Comparison of ENCODE assay signal across 10 cellular contexts in the genomic region with DNA sequence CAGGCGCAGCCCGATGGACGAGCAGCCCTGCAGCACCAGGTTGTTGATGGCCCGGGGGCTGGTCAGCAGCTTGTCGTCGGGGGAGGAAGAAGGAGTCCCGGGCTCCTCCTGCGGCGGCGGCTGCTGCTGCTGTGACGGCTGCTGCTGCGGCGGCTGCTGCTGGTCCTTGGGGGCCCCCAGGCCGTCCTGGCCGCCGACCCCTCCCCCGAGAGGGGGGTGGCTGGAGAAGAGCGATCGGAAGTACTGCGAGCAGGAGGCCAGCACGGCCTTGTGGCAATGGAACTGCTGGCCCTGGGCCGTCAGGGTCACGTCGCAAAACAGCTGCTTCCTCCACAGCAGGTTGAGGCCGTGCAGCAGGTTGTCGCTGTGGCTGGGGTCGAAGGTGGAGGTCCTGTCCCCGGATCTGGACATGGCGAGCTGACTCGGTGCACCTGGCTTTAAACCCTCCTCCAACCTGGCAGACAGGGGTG. TPM values are rescaled to one million over a fixed set of nuclear protein-coding genes. Genes with fewer than 3 reads are reported as not detected.
DNase-seq lines count a peak whose midpoint lies in the region; ATAC-seq lines count a peak whose summit lies in the region.
"Had no signal": no experiment of that assay in that cellular context is flagged by ENCODE, and none has a peak within 500 bp of the region (broad histone marks: within the 10 kb centered on the region; RNA-seq: fewer than 3 reads in every experiment).

No MANE protein-coding gene starts in this region.

- peak overlapping the region; percentile 83 for H2AK5ac ChIP-seq in neuronal stem cell (ENCODE audit: low read depth, low read length)

- H3K4me3 ChIP-seq in neuronal stem cell (ENCODE audit: low read length in 2 of 2), result peak overlapping the region; percentile 64 to 72

- no peak overlapping the region for H4K8ac ChIP-seq in neuronal stem cell (ENCODE audit: low read depth, low read length)

- H2BK120ac ChIP-seq in neuronal stem cell (ENCODE audit: low read depth, low read length), result no peak overlapping the region

- peaks cover 0 to under 1% of the 10 kb centered on the region in 2 donors for H3K36me3 ChIP-seq in neuronal stem cell (replicated peaks in 1 of 2; ENCODE audit: control insufficient read depth in 2 of 2, insufficient read depth in 2 of 2, low read length in 2 of 2)

- H3K23ac ChIP-seq in neuronal stem cell (ENCODE audit: low read depth, low read length, poor library complexity), result peak overlapping the region; percentile 99

- peak overlapping the region; percentile 99 for H3K14ac ChIP-seq in neuronal stem cell (ENCODE audit: low read length)

- peaks cover 12 to 34% of the 10 kb centered on the region in 2 donors for H3K4me1 ChIP-seq in neuronal stem cell (ENCODE audit: control insufficient read depth in 2 of 2, insufficient read depth in 1 of 2, low read depth in 1 of 2, low read length in 2 of 2)

- H3K9me3 ChIP-seq in neuronal stem cell (replicated peaks in 1 of 2; ENCODE audit: control insufficient read depth in 2 of 2, insufficient read depth in 1 of 2, low read depth in 1 of 2, low read length in 2 of 2), result peaks cover 0 to 2% of the 10 kb centered on the region in 2 donors

- H4K91ac ChIP-seq in neuronal stem cell (ENCODE audit: low read depth, low read length, poor library complexity), result no peak overlapping the region

- no peak overlapping the region for H3K27ac ChIP-seq in neuronal stem cell (replicated peaks; ENCODE audit: low read length)

- peak overlapping the region; percentile 88 for H2BK12ac ChIP-seq in neuronal stem cell (ENCODE audit: low read length)

- peak overlapping the region; percentile 94 for H3K18ac ChIP-seq in neuronal stem cell (ENCODE audit: low read length)

- peak overlapping the region; percentile 67 for H2BK15ac ChIP-seq in neuronal stem cell (ENCODE audit: low read length)

- H3K4me2 ChIP-seq in neuronal stem cell (ENCODE audit: insufficient read depth, low read length, poor library complexity, severe bottlenecking), result peak overlapping the region; percentile 93

- no peak overlapping the region for H2BK5ac ChIP-seq in neuronal stem cell (ENCODE audit: low read length)

- WGBS in neuronal stem cell (ENCODE audit: extremely low coverage in 2 of 2, insufficient read length in 2 of 2, insufficient replicate concordance in 1 of 2), 2 donors, result no CpG with 5 or more reads among the region's 30 CpGs

- peak overlapping the region; percentile 70 for H3K9ac ChIP-seq in neuronal stem cell (ENCODE audit: low read depth, low read length, poor library complexity)

- peak; percentile 18 for ATAC-seq in esophagus mucosa
- no peak for ATAC-seq in HG03565 (IDR thresholded peaks at IDR 0.05; ENCODE audit: unreplicated experiment)
- no peak for ATAC-seq in GM21423 (IDR thresholded peaks at IDR 0.05; ENCODE audit: unreplicated experiment)
- ATAC-seq: activated CD8-positive, alpha-beta T cell treated with anti-CD3 and anti-CD28 coated beads, Interleukin-2, amount 10 ng/mL, durations not matched to agents 7 days and 5 days had no signal

- no peak overlapping the region for H3K4ac ChIP-seq in neuronal stem cell (ENCODE audit: low read length)

- H3K27me3 ChIP-seq in neuronal stem cell (ENCODE audit: control insufficient read depth in 3 of 3, insufficient read depth in 3 of 3, low read depth in 1 of 3, low read length in 3 of 3), result peaks cover 0 to 48% (median 15%) of the 10 kb centered on the region in 3 experiments

- H3K79me1 ChIP-seq in neuronal stem cell (ENCODE audit: low read depth, low read length), result no peaks in the 10 kb centered on the region

- peak; percentile 55 for DNase-seq in COR-L47 (lab: John Stamatoyannopoulos, UW)
- DNase-seq in NCI-H146 (lab: John Stamatoyannopoulos, UW), result peak; percentile 80
- no peak for DNase-seq in neuronal stem cell (ENCODE audit: low spot score)
- no peak for DNase-seq in occipital lobe (lab: John Stamatoyannopoulos, UW)
- DNase-seq in NCI-H1694 treated with DMSO at 0.1 percent for 48 hours (lab: John Stamatoyannopoulos, UW), result no peak
- DNase-seq: activated CD8-positive, alpha-beta T cell treated with anti-CD3 and anti-CD28 coated beads, Interleukin-2, amount 10 ng/mL, durations not matched to agents 7 days and 5 days had no signal

- H2AFZ ChIP-seq in neuronal stem cell (ENCODE audit: low read length), result peak overlapping the region; percentile 68

RNA-seq across cellular contexts. Expression of gene KLHL14, which starts 2.6 kb away (rescaled TPM):
- total RNA-seq in esophagus mucosa (0.16 TPM), occipital lobe (20.3 TPM)
- 0.08 TPM for polyA plus RNA-seq in neuronal stem cell (2013, experiment 1 of 2)
- polyA plus RNA-seq in neuronal stem cell (2013, experiment 2 of 2), result 0.06 TPM
- total RNA-seq: activated CD8-positive, alpha-beta T cell treated with anti-CD3 and anti-CD28 coated beads, Interleukin-2, amount 10 ng/mL, durations not matched to agents 7 days and 5 days; pulmonary artery endothelial cell had no signal

Comparison
In these comparisons a context has a peak if more than half of its experiments do, and no peak if none do; other contexts are left out.
1. DNase-seq: peak in COR-L47 (single experiment) and NCI-H146 (single experiment); none in neuronal stem cell (single experiment), occipital lobe (single experiment) and NCI-H1694 treated with DMSO at 0.1 percent for 48 hours (single experiment).
2. RNA of gene KLHL14, which starts 2.6 kb away (total RNA-seq): 20.3 TPM in occipital lobe (single experiment); 0.16 TPM in esophagus mucosa (single experiment); every median in the first group is over 10 times any median in the second.